In genomic region chr15:77504310-77504709, GRCh38 we compare ENCODE assay signal across 12 cellular contexts.
DNase-seq lines count a peak whose midpoint lies in the region; TF ChIP-seq lines count a peak whose summit lies in the region.
"Had no signal": no experiment of that assay in that cellular context is flagged by ENCODE, and none has a peak within 500 bp of the region (broad histone marks: within the 10 kb centered on the region; RNA-seq: fewer than 3 reads in every experiment).

No MANE protein-coding gene starts in this region.

- no peaks in the 10 kb centered on the region for H3K9me3 ChIP-seq in stomach
- H3K9me3 ChIP-seq: pancreas had no signal

- 77 to 97% (median 83%) methylated on average over 7 of the region's 7 CpGs for WGBS in stomach, 5 donors

- peak overlapping the region in 50 of 59 donors; percentile 7 to 99 (median 59) for H3K27ac ChIP-seq in dorsolateral prefrontal cortex
- no peak overlapping the region for H3K27ac ChIP-seq in stomach
- H3K27ac ChIP-seq: pancreas had no signal

- DNase-seq in NCI-H1105 (lab: John Stamatoyannopoulos, UW): peak; percentile 88
- DNase-seq in NCI-H2196 (lab: John Stamatoyannopoulos, UW; ENCODE audit: unreplicated experiment): peak; percentile 47
- DNase-seq in dorsolateral prefrontal cortex: peak in 4 of 10 donors; percentile 51 to 58 (median 54)
- DNase-seq in stomach: peak; percentile 33
- no peak for DNase-seq in COLO829 (ENCODE audit: low spot score)
- no peak for DNase-seq in pons (ENCODE audit: low spot score)
- DNase-seq in AG08396 (ENCODE audit: low spot score): no peak
- no peak for DNase-seq in activated effector memory CD4-positive, alpha-beta T cell treated with Interleukin-2 at 50 U/mL for 16 hours
- DNase-seq: activated CD8-positive, alpha-beta memory T cell treated with anti-CD3 and anti-CD28 coated beads, Interleukin-2, amount 50 U/mL, for 4 hours; KG1; pancreas; stimulated activated CD4-positive, alpha-beta T cell treated with anti-CD3 and anti-CD28 coated beads, Interleukin-2, amount 100 ng/mL, for 24 hours had no signal

- TF ChIP-seq EP300 in stomach (IDR thresholded peaks at IDR 0.05): no peak

- no peak overlapping the region for H3K4me3 ChIP-seq in dorsolateral prefrontal cortex
- H3K4me3 ChIP-seq in stomach: no peak overlapping the region
- H3K4me3 ChIP-seq: pancreas had no signal

- TF ChIP-seq POLR2A in stomach (IDR thresholded peaks at IDR 0.05): no peak

- H3K36me3 ChIP-seq in stomach: no peaks in the 10 kb centered on the region
- H3K36me3 ChIP-seq: pancreas had no signal

- no peaks in the 10 kb centered on the region for H3K27me3 ChIP-seq in dorsolateral prefrontal cortex
- no peaks in the 10 kb centered on the region for H3K27me3 ChIP-seq in stomach
- H3K27me3 ChIP-seq: pancreas had no signal

- intact Hi-C loops in dorsolateral prefrontal cortex (cut with DNase I) (no loop called here), stomach (cut with DNase I; ENCODE audit: low total_unique reads) (no loop called here)

- H3K4me1 ChIP-seq in stomach: peaks cover 29 to 43% (median 39%) of the 10 kb centered on the region in 4 donors

- no peak for TF ChIP-seq CTCF in dorsolateral prefrontal cortex (IDR thresholded peaks at IDR 0.05 in 54 of 56, conservative IDR thresholded peaks at IDR 0.05 in 2 of 56; ENCODE audit: low read depth in 1 of 56, partially characterized antibody in 56 of 56)
- no peak for TF ChIP-seq CTCF in stomach (IDR thresholded peaks at IDR 0.05)

Comparison
In these comparisons a context has a peak if more than half of its experiments do, and no peak if none do; other contexts are left out.
1. DNase-seq: peak in NCI-H1105 (single experiment), NCI-H2196 (single experiment) and stomach (single experiment); none in COLO829 (single experiment), pons (single experiment), AG08396 (single experiment) and activated effector memory CD4-positive, alpha-beta T cell treated with Interleukin-2 at 50 U/mL for 16 hours (single experiment).
2. H3K27ac ChIP-seq: peak in dorsolateral prefrontal cortex (50 of 59); none in stomach (0 of 5).